ENCODE assay signal across 26 cellular contexts in genomic region chr15:58148633-58149032, GRCh38. TPM values are rescaled to one million over a fixed set of nuclear protein-coding genes. Genes with fewer than 3 reads are reported as not detected.
"Had no signal": no experiment of that assay in that cellular context is flagged by ENCODE, and none has a peak within 500 bp of the region (broad histone marks: within the 10 kb centered on the region; RNA-seq: fewer than 3 reads in every experiment).

No MANE protein-coding gene starts in this region.

- H3K36me3 ChIP-seq: esophagus muscularis mucosa, gastrocnemius medialis, left ventricle myocardium inferior, stomach, thoracic aorta had no signal

- H3K4me3 Mint-ChIP-seq: immature natural killer cell, natural killer cell, neural crest cell had no signal

- H3K27me3 ChIP-seq: esophagus muscularis mucosa, gastrocnemius medialis, stomach had no signal

- DNase-seq: central memory CD4-positive, alpha-beta T cell; cortex of kidney; effector memory CD4-positive, alpha-beta T cell; gastrocnemius medialis; immature natural killer cell; left ventricle myocardium inferior; mucosa of descending colon; natural killer cell; nucleus accumbens; psoas muscle; retina; stimulated activated CD4-positive, alpha-beta T cell treated with anti-CD3 and anti-CD28 coated beads, Interleukin-2, amount 100 ng/mL, for 24 hours; stimulated activated CD4-positive, alpha-beta T cell treated with anti-CD3 and anti-CD28 coated beads, Interleukin-4, amount 100 ng/mL, for 4 hours; stimulated activated naive CD4-positive, alpha-beta T cell; stomach; substantia nigra; trophoblast cell had no signal

- H3K27ac Mint-ChIP-seq: immature natural killer cell, natural killer cell had no signal

- H3K27ac ChIP-seq: epithelial cell of prostate, esophagus muscularis mucosa, gastrocnemius medialis, left ventricle myocardium inferior, psoas muscle, thoracic aorta had no signal

- H3K9me3 ChIP-seq: esophagus muscularis mucosa, gastrocnemius medialis, left ventricle myocardium inferior, mucosa of descending colon, psoas muscle, stomach, thoracic aorta had no signal

- H3K4me1 Mint-ChIP-seq: immature natural killer cell, natural killer cell, neural crest cell had no signal

- H3K9me3 Mint-ChIP-seq: immature natural killer cell, natural killer cell, neural crest cell had no signal

- H3K4me3 ChIP-seq: esophagus muscularis mucosa, gastrocnemius medialis, left ventricle myocardium inferior, mucosa of descending colon, psoas muscle, stomach, thoracic aorta had no signal

- FAIRE-seq: endometrium, keratinocyte had no signal

- H3K36me3 Mint-ChIP-seq: immature natural killer cell, natural killer cell had no signal

- H3K4me1 ChIP-seq: esophagus muscularis mucosa, gastrocnemius medialis, left ventricle myocardium inferior, psoas muscle, stomach had no signal

- ATAC-seq: gastrocnemius medialis, mucosa of descending colon, natural killer cell, psoas muscle, sciatic nerve had no signal

RNA-seq across cellular contexts. Expression of gene AQP9, which starts 10.5 kb away (rescaled TPM):
- total RNA-seq: fibroblast of villous mesenchyme, lung microvascular endothelial cell, neural crest cell had no signal
- polyA plus RNA-seq: immature natural killer cell had no signal
